1 cellular context compared by ENCODE assay signal in genomic region chr16:81516478-81517149, GRCh38.
TF ChIP-seq lines count a peak whose summit lies in the region.

No MANE protein-coding gene starts in this region.

TF ChIP-seq in IMR-90, 13 proteins besides CTCF, POLR2A, EP300 and RAD21 (continued from another document):
- TF ChIP-seq ELK1 (IDR thresholded peaks at IDR 0.05; ENCODE audit: borderline replicate concordance, low read depth, low read length), result no peak
